ENCODE assay signal across 2 cellular contexts in the genomic region with DNA sequence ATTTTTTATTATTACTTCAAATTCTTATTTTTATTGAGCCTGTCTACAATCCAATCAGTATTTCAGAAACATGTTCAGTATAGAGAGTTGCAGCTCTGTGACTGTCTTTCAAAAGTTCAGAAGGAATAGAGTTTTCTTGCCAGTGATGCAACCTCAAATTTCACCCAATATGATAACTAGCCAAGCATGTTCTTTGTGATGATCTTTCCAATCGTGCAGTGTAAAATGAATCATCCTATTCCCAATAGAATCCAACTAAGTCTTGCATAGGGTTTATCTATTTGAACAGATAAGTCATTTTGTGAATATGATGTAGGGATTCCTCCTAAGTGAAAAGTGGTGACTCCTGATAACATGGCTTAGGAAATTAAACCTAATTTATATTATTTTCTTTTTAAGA.
TF ChIP-seq lines count a peak whose summit lies in the region.

No MANE protein-coding gene starts in this region.

TF ChIP-seq in SK-N-SH treated with all-trans-retinoic acid at 6 μM for 48 hours, 23 proteins besides CTCF, POLR2A, EP300 and RAD21 (continued from another document):
- TF ChIP-seq ZNF565 (CRISPR knock-in tag; conservative IDR thresholded peaks at IDR 0.05; ENCODE audit: low read depth) = no peak
- TF ChIP-seq ISL1 (CRISPR knock-in tag; IDR thresholded peaks at IDR 0.05) = peak; percentile 61
- TF ChIP-seq TCF4 (CRISPR knock-in tag; IDR thresholded peaks at IDR 0.05; ENCODE audit: borderline replicate concordance) = no peak
- no peak for TF ChIP-seq GLIS3 (CRISPR knock-in tag; IDR thresholded peaks at IDR 0.05)
- no peak for TF ChIP-seq PPARA (CRISPR knock-in tag; IDR thresholded peaks at IDR 0.05; ENCODE audit: borderline replicate concordance)
- TF ChIP-seq, protein P1, sequence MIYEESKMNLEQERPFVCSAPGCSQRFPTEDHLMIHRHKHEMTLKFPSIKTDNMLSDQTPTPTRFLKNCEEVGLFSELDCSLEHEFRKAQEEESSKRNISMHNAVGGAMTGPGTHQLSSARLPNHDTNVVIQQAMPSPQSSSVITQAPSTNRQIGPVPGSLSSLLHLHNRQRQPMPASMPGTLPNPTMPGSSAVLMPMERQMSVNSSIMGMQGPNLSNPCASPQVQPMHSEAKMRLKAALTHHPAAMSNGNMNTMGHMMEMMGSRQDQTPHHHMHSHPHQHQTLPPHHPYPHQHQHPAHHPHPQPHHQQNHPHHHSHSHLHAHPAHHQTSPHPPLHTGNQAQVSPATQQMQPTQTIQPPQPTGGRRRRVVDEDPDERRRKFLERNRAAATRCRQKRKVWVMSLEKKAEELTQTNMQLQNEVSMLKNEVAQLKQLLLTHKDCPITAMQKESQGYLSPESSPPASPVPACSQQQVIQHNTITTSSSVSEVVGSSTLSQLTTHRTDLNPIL (CRISPR knock-in tag; IDR thresholded peaks at IDR 0.05; ENCODE audit: low read depth) = no peak

TF ChIP-seq in SK-N-SH, 30 proteins besides CTCF, POLR2A, EP300 and RAD21:
- TF ChIP-seq FOXJ3 (CRISPR knock-in tag; IDR thresholded peaks at IDR 0.05) (no peak), NRF1 (IDR thresholded peaks at IDR 0.05; ENCODE audit: low read depth, low read length) (no peak), SMC3 (IDR thresholded peaks at IDR 0.05; ENCODE audit: low read depth, low read length) (no peak), RCOR1 (IDR thresholded peaks at IDR 0.05; ENCODE audit: low read length) (no peak), MEF2A (IDR thresholded peaks at IDR 0.05; ENCODE audit: borderline replicate concordance, low read depth) (no peak), RXRA (IDR thresholded peaks at IDR 0.05; ENCODE audit: borderline replicate concordance, low read depth) (no peak)
- TF ChIP-seq, protein P2, sequence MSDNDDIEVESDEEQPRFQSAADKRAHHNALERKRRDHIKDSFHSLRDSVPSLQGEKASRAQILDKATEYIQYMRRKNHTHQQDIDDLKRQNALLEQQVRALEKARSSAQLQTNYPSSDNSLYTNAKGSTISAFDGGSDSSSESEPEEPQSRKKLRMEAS (IDR thresholded peaks at IDR 0.05; ENCODE audit: low read depth) = no peak
- TF ChIP-seq, protein P3, sequence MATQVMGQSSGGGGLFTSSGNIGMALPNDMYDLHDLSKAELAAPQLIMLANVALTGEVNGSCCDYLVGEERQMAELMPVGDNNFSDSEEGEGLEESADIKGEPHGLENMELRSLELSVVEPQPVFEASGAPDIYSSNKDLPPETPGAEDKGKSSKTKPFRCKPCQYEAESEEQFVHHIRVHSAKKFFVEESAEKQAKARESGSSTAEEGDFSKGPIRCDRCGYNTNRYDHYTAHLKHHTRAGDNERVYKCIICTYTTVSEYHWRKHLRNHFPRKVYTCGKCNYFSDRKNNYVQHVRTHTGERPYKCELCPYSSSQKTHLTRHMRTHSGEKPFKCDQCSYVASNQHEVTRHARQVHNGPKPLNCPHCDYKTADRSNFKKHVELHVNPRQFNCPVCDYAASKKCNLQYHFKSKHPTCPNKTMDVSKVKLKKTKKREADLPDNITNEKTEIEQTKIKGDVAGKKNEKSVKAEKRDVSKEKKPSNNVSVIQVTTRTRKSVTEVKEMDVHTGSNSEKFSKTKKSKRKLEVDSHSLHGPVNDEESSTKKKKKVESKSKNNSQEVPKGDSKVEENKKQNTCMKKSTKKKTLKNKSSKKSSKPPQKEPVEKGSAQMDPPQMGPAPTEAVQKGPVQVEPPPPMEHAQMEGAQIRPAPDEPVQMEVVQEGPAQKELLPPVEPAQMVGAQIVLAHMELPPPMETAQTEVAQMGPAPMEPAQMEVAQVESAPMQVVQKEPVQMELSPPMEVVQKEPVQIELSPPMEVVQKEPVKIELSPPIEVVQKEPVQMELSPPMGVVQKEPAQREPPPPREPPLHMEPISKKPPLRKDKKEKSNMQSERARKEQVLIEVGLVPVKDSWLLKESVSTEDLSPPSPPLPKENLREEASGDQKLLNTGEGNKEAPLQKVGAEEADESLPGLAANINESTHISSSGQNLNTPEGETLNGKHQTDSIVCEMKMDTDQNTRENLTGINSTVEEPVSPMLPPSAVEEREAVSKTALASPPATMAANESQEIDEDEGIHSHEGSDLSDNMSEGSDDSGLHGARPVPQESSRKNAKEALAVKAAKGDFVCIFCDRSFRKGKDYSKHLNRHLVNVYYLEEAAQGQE (IDR thresholded peaks at IDR 0.05; ENCODE audit: low read depth, low read length) = no peak
